In the genomic region with DNA sequence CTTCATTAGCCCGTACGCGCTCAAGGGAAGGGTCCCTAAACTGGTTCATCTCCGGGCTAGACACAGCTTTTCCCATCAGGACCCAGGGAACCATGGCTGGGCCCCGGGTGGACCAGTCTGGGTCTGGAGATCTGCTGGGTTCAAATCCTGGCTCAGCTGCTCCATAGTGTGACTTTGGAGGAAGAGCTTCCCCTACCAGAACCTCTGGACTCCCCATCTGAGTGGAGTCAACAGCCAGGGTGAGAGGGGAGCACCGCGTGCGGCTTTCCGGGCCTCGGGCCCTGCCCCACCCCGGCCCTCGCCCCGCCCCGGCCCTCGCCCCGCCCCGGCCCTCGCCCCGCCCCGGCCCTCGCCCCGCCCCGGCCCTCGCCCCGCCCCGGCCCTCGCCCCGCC, we compare ENCODE assay signal across 8 cellular contexts. TPM values are rescaled to one million over a fixed set of nuclear protein-coding genes. Genes with fewer than 3 reads are reported as not detected.
DNase-seq lines count a peak whose midpoint lies in the region; TF ChIP-seq lines count a peak whose summit lies in the region.

No MANE protein-coding gene starts in this region.

- no peaks in the 10 kb centered on the region for H3K36me3 ChIP-seq in CD8-positive, alpha-beta memory T cell (ENCODE audit: insufficient read depth, low read length)
- H3K36me3 ChIP-seq in neuronal stem cell (replicated peaks in 1 of 2; ENCODE audit: control insufficient read depth in 2 of 2, insufficient read depth in 2 of 2, low read length in 2 of 2) = peaks cover 0 to 6% of the 10 kb centered on the region in 2 donors

- H3K27ac ChIP-seq in CD8-positive, alpha-beta memory T cell (ENCODE audit: low read depth, low read length) = no peak overlapping the region
- H3K27ac ChIP-seq in neuronal stem cell (replicated peaks; ENCODE audit: low read length) = no peak overlapping the region

- no peak overlapping the region for H3K4me3 ChIP-seq in CD8-positive, alpha-beta memory T cell (ENCODE audit: low read length)
- H3K4me3 ChIP-seq in Jurkat, Clone E6-1 (ENCODE audit: low read length) = peak overlapping the region; percentile 9; the same call in 1 of the 2 replicates
- H3K4me3 ChIP-seq in choroid plexus epithelial cell (ENCODE audit: low read depth, low read length) (peak overlapping the region; percentile 14), neuronal stem cell (ENCODE audit: low read length in 2 of 2) (no peak overlapping the region)

- H2BK15ac ChIP-seq in neuronal stem cell (ENCODE audit: low read length) = no peak overlapping the region

- peak overlapping the region in 5 of 8 donors; percentile 45 to 94 (median 63) for H3K27ac Mint-ChIP-seq in CD8-positive, alpha-beta memory T cell

- no peak overlapping the region for H2BK12ac ChIP-seq in neuronal stem cell (ENCODE audit: low read length)

- H3K27me3 Mint-ChIP-seq in CD8-positive, alpha-beta memory T cell = peaks cover 0 to 5% of the 10 kb centered on the region in 2 donors

- H3K4ac ChIP-seq in neuronal stem cell (ENCODE audit: low read length) = no peak overlapping the region

- DNase-seq in CD8-positive, alpha-beta memory T cell = peak in 1 of 5 donors; percentile 30
- DNase-seq in Jurkat, Clone E6-1 (ENCODE audit: low read depth, low spot score) = no peak
- no peak for DNase-seq in choroid plexus epithelial cell (ENCODE audit: low read depth)
- DNase-seq in neuronal stem cell (ENCODE audit: low spot score) = no peak
- no peak for DNase-seq in foreskin melanocyte
- DNase-seq in NCI-H2029 (lab: John Stamatoyannopoulos, UW) = no peak
- no peak for DNase-seq in NCI-H146 treated with DMSO at 0.1 percent for 48 hours (lab: John Stamatoyannopoulos, UW; ENCODE audit: unreplicated experiment)
- no peak for DNase-seq in OCI-M2 (lab: John Stamatoyannopoulos, UW; ENCODE audit: unreplicated experiment)

- no CpG with 5 or more reads among the region's 28 CpGs for WGBS in neuronal stem cell (ENCODE audit: extremely low coverage in 2 of 2, insufficient read length in 2 of 2, insufficient replicate concordance in 1 of 2), 2 donors

- no peak overlapping the region for H3K9ac ChIP-seq in neuronal stem cell (ENCODE audit: low read depth, low read length, poor library complexity)

- peak overlapping the region; percentile 32 to 75 (median 55) for H3K4me3 Mint-ChIP-seq in CD8-positive, alpha-beta memory T cell

- H3K4me2 ChIP-seq in neuronal stem cell (ENCODE audit: insufficient read depth, low read length, poor library complexity, severe bottlenecking) = no peak overlapping the region

- peaks cover 21 to 42% (median 30%) of the 10 kb centered on the region in 3 donors for H3K4me1 Mint-ChIP-seq in CD8-positive, alpha-beta memory T cell

- H3K27me3 ChIP-seq in CD8-positive, alpha-beta memory T cell (ENCODE audit: insufficient read depth, low read length, poor library complexity, severe bottlenecking) = no peaks in the 10 kb centered on the region
- peaks cover 0 to 21% (median 9%) of the 10 kb centered on the region in 3 experiments for H3K27me3 ChIP-seq in neuronal stem cell (ENCODE audit: control insufficient read depth in 3 of 3, insufficient read depth in 3 of 3, low read depth in 1 of 3, low read length in 3 of 3)

- POLR2A ChIA-PET in CD8-positive, alpha-beta memory T cell (lab: Charles Lee) = interaction anchor here (0.6 to 1.2 kb wide), 6 partner anchors 42 to 937 kb away, joined by 3 to 6 read pairs (median 3); no protein-coding TSS in a partner anchor

- no peaks in the 10 kb centered on the region for H3K9me3 ChIP-seq in CD8-positive, alpha-beta memory T cell (ENCODE audit: low read length)
- no peaks in the 10 kb centered on the region for H3K9me3 ChIP-seq in neuronal stem cell (replicated peaks in 1 of 2; ENCODE audit: control insufficient read depth in 2 of 2, insufficient read depth in 1 of 2, low read depth in 1 of 2, low read length in 2 of 2)

- H3K23ac ChIP-seq in neuronal stem cell (ENCODE audit: low read depth, low read length, poor library complexity) = no peak overlapping the region

- H4K8ac ChIP-seq in neuronal stem cell (ENCODE audit: low read depth, low read length) = no peak overlapping the region

- H3K14ac ChIP-seq in neuronal stem cell (ENCODE audit: low read length) = no peak overlapping the region

- H2AFZ ChIP-seq in neuronal stem cell (ENCODE audit: low read length) = no peak overlapping the region

- peaks cover 0 to 2% (median 0%) of the 10 kb centered on the region in 5 donors for H3K9me3 Mint-ChIP-seq in CD8-positive, alpha-beta memory T cell

- H4K91ac ChIP-seq in neuronal stem cell (ENCODE audit: low read depth, low read length, poor library complexity) = no peak overlapping the region

- H3K4me1 ChIP-seq in CD8-positive, alpha-beta memory T cell (ENCODE audit: insufficient read depth, low read length) = peaks cover 29% of the 10 kb centered on the region
- peaks cover 4 to 11% of the 10 kb centered on the region in 2 donors for H3K4me1 ChIP-seq in neuronal stem cell (ENCODE audit: control insufficient read depth in 2 of 2, insufficient read depth in 1 of 2, low read depth in 1 of 2, low read length in 2 of 2)

- no peak overlapping the region for H2BK5ac ChIP-seq in neuronal stem cell (ENCODE audit: low read length)

- peak overlapping the region; percentile 3 for H2AK5ac ChIP-seq in neuronal stem cell (ENCODE audit: low read depth, low read length)

- no peak for TF ChIP-seq CTCF in choroid plexus epithelial cell (conservative IDR thresholded peaks at IDR 0.05; ENCODE audit: low read depth, low read length)

- H2BK120ac ChIP-seq in neuronal stem cell (ENCODE audit: low read depth, low read length) = no peak overlapping the region

- H3K36me3 Mint-ChIP-seq in CD8-positive, alpha-beta memory T cell = no peaks in the 10 kb centered on the region

- H3K18ac ChIP-seq in neuronal stem cell (ENCODE audit: low read length) = no peak overlapping the region

- peaks cover 2% of the 10 kb centered on the region for H3K79me1 ChIP-seq in neuronal stem cell (ENCODE audit: low read depth, low read length)

- CTCF ChIA-PET in CD8-positive, alpha-beta memory T cell (lab: Charles Lee) = interaction anchor here (0.7 to 2.9 kb wide), 4 partner anchors 9 to 161 kb away, joined by 3 to 18 read pairs (median 4); no protein-coding TSS in a partner anchor

RNA-seq across cellular contexts. Expression of a gene that starts 41.2 kb away (rescaled TPM):
- 1 to 10 TPM; 2.4 TPM for total RNA-seq in CD8-positive, alpha-beta memory T cell
- 0.26 TPM for polyA plus RNA-seq in CD8-positive, alpha-beta memory T cell
- 4.8 TPM for polyA plus RNA-seq in Jurkat, Clone E6-1 (2012; ENCODE audit: insufficient read depth, insufficient read length)
- 20.9 TPM for polyA plus RNA-seq in neuronal stem cell (2013, experiment 1 of 2)
- polyA plus RNA-seq in neuronal stem cell (2013, experiment 2 of 2) = 20.1 TPM

Comparison
In these comparisons a context has a peak if more than half of its experiments do, and no peak if none do; other contexts are left out.
1. H3K4me3 ChIP-seq: peak in Jurkat, Clone E6-1 (single experiment) and choroid plexus epithelial cell (single experiment); none in CD8-positive, alpha-beta memory T cell (single experiment) and neuronal stem cell (0 of 2).